8 cellular contexts compared by ENCODE assay signal in genomic region chr2:176814740-176815367, GRCh38.
DNase-seq lines count a peak whose midpoint lies in the region; ATAC-seq, FAIRE-seq and TF ChIP-seq lines count a peak whose summit lies in the region.

No MANE protein-coding gene starts in this region.

- FAIRE-seq in bronchial epithelial cell (lab: Jason Lieb, UNC), result no peak

- no peak overlapping the region for H3K4me3 Mint-ChIP-seq in mesothelial cell of epicardium

- H3K4me1 Mint-ChIP-seq in mesothelial cell of epicardium, result peaks cover 39% of the 10 kb centered on the region

- H3K9me3 Mint-ChIP-seq in mesothelial cell of epicardium, result no peaks in the 10 kb centered on the region

- DNase-seq in SIG-M5 treated with dmso at 0.1 percent for 504 hours (lab: John Stamatoyannopoulos, UW; ENCODE audit: unreplicated experiment), result peak; percentile 66
- no peak for DNase-seq in SIG-M5 (lab: John Stamatoyannopoulos, UW)
- DNase-seq in HCEC 1CT, result peak; percentile 54
- DNase-seq in NCI-H526 (lab: John Stamatoyannopoulos, UW), result peak; percentile 11 to 66
- peak; percentile 45 for DNase-seq in bronchial epithelial cell (ENCODE audit: low read depth)
- DNase-seq in mesothelial cell of epicardium (ENCODE audit: low spot score in 2 of 2, unreplicated experiment in 2 of 2), result no peak
- no peak for DNase-seq in ureter (ENCODE audit: low spot score)

- no peaks in the 10 kb centered on the region for H3K36me3 ChIP-seq in bronchial epithelial cell (ENCODE audit: control insufficient read depth, insufficient read depth, low read length)

- no peaks in the 10 kb centered on the region for H3K36me3 Mint-ChIP-seq in mesothelial cell of epicardium

- H3K27ac Mint-ChIP-seq in mesothelial cell of epicardium, result no peak overlapping the region

- H3K27me3 Mint-ChIP-seq in mesothelial cell of epicardium (ENCODE audit: low read depth), result peaks cover under 1% of the 10 kb centered on the region

- H3K27me3 ChIP-seq in bronchial epithelial cell (ENCODE audit: control insufficient read depth, insufficient read depth, low read length), result no peaks in the 10 kb centered on the region

- TF ChIP-seq CTCF in bronchial epithelial cell (IDR thresholded peaks at IDR 0.05; ENCODE audit: insufficient read depth, low read length, severe bottlenecking) (peak; percentile 9), mesothelial cell of epicardium (IDR thresholded peaks at IDR 0.05; ENCODE audit: unreplicated experiment) (peak; percentile 79)

- no peak overlapping the region for H3K4me3 ChIP-seq in bronchial epithelial cell (ENCODE audit: low read depth, low read length)

- ATAC-seq in GM21360 (IDR thresholded peaks at IDR 0.05; ENCODE audit: unreplicated experiment), result no peak

Comparison
In these comparisons a context has a peak if more than half of its experiments do, and no peak if none do; other contexts are left out.
1. DNase-seq: peak in SIG-M5 treated with dmso at 0.1 percent for 504 hours (single experiment), HCEC 1CT (single experiment), NCI-H526 (2 of 2) and bronchial epithelial cell (single experiment); none in SIG-M5 (single experiment), mesothelial cell of epicardium (0 of 2) and ureter (single experiment).